10 cellular contexts compared by ENCODE assay signal in the genomic region with DNA sequence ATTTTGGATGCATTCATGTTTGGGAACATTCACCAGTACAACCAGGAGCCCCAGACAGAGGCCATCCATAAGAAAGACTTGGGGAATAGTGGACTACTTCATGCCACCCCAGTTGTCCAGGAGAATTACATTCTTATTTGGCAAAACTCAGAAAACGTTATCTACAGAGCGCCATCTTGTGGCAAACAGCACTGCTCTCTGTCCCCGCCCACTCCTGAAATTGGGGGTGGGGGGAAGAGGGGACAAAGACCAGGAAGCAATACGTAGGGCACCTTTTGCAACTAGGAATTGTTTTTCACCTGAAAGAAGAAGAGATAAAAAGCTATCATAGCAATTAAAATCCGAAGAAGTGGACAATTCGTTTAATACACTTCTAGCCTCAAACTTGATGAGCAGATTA.
DNase-seq lines count a peak whose midpoint lies in the region; ATAC-seq and TF ChIP-seq lines count a peak whose summit lies in the region.
"Had no signal": no experiment of that assay in that cellular context is flagged by ENCODE, and none has a peak within 500 bp of the region (broad histone marks: within the 10 kb centered on the region; RNA-seq: fewer than 3 reads in every experiment).

No MANE protein-coding gene starts in this region.

- peak in 1 of 10 experiments; percentile 6 for DNase-seq in CD4-positive, alpha-beta T cell
- no peak for DNase-seq in GM13977 (ENCODE audit: low spot score)
- DNase-seq in SW480 (ENCODE audit: low spot score) = peak; percentile 7
- peak; percentile 85 for DNase-seq in iPS-NIHi7 (ENCODE audit: extremely low spot score)
- DNase-seq in glomerular visceral epithelial cell (ENCODE audit: extremely low spot score) = no peak
- no peak for DNase-seq in HCEC 1CT

- POLR2A ChIA-PET in CD4-positive, alpha-beta T cell (lab: Charles Lee) = no interaction called here

- CTCF ChIA-PET in CD4-positive, alpha-beta T cell (lab: Charles Lee) = interaction anchor here (1.1 to 1.2 kb wide), 2 partner anchors 301 kb away, joined by 3 to 4 read pairs; no protein-coding TSS in a partner anchor

- no peaks in the 10 kb centered on the region for H3K36me3 Mint-ChIP-seq in CD4-positive, alpha-beta T cell (ENCODE audit: low read depth)
- no peaks in the 10 kb centered on the region for H3K36me3 Mint-ChIP-seq in activated T-helper 17 cell treated with anti-CD3 and anti-CD28 coated beads, Interleukin-2, amount 50 U/mL, for 72 hours (ENCODE audit: low read depth)
- H3K36me3 Mint-ChIP-seq: activated naive CD4-positive, alpha-beta T cell treated with anti-CD3 and anti-CD28 coated beads, Interleukin-2, amount 50 U/mL, for 72 hours; immature natural killer cell had no signal

- no peak overlapping the region for H3K4me3 Mint-ChIP-seq in CD4-positive, alpha-beta T cell
- H3K4me3 Mint-ChIP-seq in activated T-helper 17 cell treated with anti-CD3 and anti-CD28 coated beads, Interleukin-2, amount 50 U/mL, for 72 hours = no peak overlapping the region
- H3K4me3 Mint-ChIP-seq: immature natural killer cell had no signal

- H3K9me3 ChIP-seq in CD4-positive, alpha-beta T cell (ENCODE audit: control insufficient read depth, low read length) = no peaks in the 10 kb centered on the region

- H3K27me3 ChIP-seq in CD4-positive, alpha-beta T cell (ENCODE audit: control insufficient read depth, insufficient read depth, low read length) = no peaks in the 10 kb centered on the region

- H3K27ac ChIP-seq in CD4-positive, alpha-beta T cell (ENCODE audit: low read depth, low read length) = no peak overlapping the region

- in situ Hi-C loops in GM13977 (cut with MboI; ENCODE audit: low pct_unique_long_range_greater_than_20kb, low sequenced_read_pairs, unreplicated experiment) = no loop called here

- ATAC-seq in CD4-positive, alpha-beta T cell (ENCODE audit: poor library complexity) = no peak
- ATAC-seq in GM18867 (IDR thresholded peaks at IDR 0.05; ENCODE audit: unreplicated experiment) = no peak
- no peak for ATAC-seq in activated T-helper 17 cell treated with anti-CD3 and anti-CD28 coated beads, Interleukin-2, amount 50 U/mL, for 72 hours (replicated peaks)

- no peaks in the 10 kb centered on the region for H3K9me3 Mint-ChIP-seq in CD4-positive, alpha-beta T cell
- H3K9me3 Mint-ChIP-seq in activated T-helper 17 cell treated with anti-CD3 and anti-CD28 coated beads, Interleukin-2, amount 50 U/mL, for 72 hours = no peaks in the 10 kb centered on the region
- H3K9me3 Mint-ChIP-seq: activated naive CD4-positive, alpha-beta T cell treated with anti-CD3 and anti-CD28 coated beads, Interleukin-2, amount 50 U/mL, for 72 hours; immature natural killer cell had no signal

- H3K27me3 Mint-ChIP-seq in CD4-positive, alpha-beta T cell = peaks cover 23% of the 10 kb centered on the region
- H3K27me3 Mint-ChIP-seq in activated T-helper 17 cell treated with anti-CD3 and anti-CD28 coated beads, Interleukin-2, amount 50 U/mL, for 72 hours = peaks cover 6% of the 10 kb centered on the region

- no peaks in the 10 kb centered on the region for H3K4me1 Mint-ChIP-seq in CD4-positive, alpha-beta T cell (ENCODE audit: low read depth)
- H3K4me1 Mint-ChIP-seq in activated T-helper 17 cell treated with anti-CD3 and anti-CD28 coated beads, Interleukin-2, amount 50 U/mL, for 72 hours = no peaks in the 10 kb centered on the region
- H3K4me1 Mint-ChIP-seq: immature natural killer cell had no signal

- H3K27ac Mint-ChIP-seq in CD4-positive, alpha-beta T cell = no peak overlapping the region
- H3K27ac Mint-ChIP-seq in activated T-helper 17 cell treated with anti-CD3 and anti-CD28 coated beads, Interleukin-2, amount 50 U/mL, for 72 hours = no peak overlapping the region
- H3K27ac Mint-ChIP-seq: activated naive CD4-positive, alpha-beta T cell treated with anti-CD3 and anti-CD28 coated beads, Interleukin-2, amount 50 U/mL, for 72 hours; immature natural killer cell had no signal

- peak; percentile 45 for TF ChIP-seq CTCF in CD4-positive, alpha-beta T cell (IDR thresholded peaks at IDR 0.05)
- peak; percentile 39 for TF ChIP-seq CTCF in GM13977 (IDR thresholded peaks at IDR 0.05; ENCODE audit: extremely low read depth, insufficient read depth, missing control alignments)

- intact Hi-C loops in CD4-positive, alpha-beta T cell (cut with DNase I, micrococcal nuclease) = loop anchor here (1.0 kb wide), 1 partner anchor 301 kb away; no protein-coding TSS in a partner anchor

Comparison
In these comparisons a context has a peak if more than half of its experiments do, and no peak if none do; other contexts are left out.
1. DNase-seq: peak in SW480 (single experiment) and iPS-NIHi7 (single experiment); none in GM13977 (single experiment), glomerular visceral epithelial cell (single experiment) and HCEC 1CT (single experiment).